Comparison of ENCODE assay signal across 8 cellular contexts in genomic region chr17:47276868-47277267, GRCh38. TPM values are rescaled to one million over a fixed set of nuclear protein-coding genes. Genes with fewer than 3 reads are reported as not detected.
DNase-seq lines count a peak whose midpoint lies in the region; TF ChIP-seq lines count a peak whose summit lies in the region.

No MANE protein-coding gene starts in this region.

- no peak overlapping the region for H3K9ac ChIP-seq in adipocyte (ENCODE audit: low read length)

- no peak for TF ChIP-seq CTCF in HFF-Myc (IDR thresholded peaks at IDR 0.05; ENCODE audit: low read depth, low read length, missing control alignments)
- TF ChIP-seq CTCF in glutamatergic neuron (IDR thresholded peaks at IDR 0.05; ENCODE audit: partially characterized antibody, unreplicated experiment): no peak

- H3K36me3 Mint-ChIP-seq in T-helper 2 cell treated with Interferon-gamma antibody and Interleukin-4, amounts not matched to agents 5 μg/mL and 100 μg/mL, for 36 hours (ENCODE audit: low read depth): no peaks in the 10 kb centered on the region
- H3K36me3 Mint-ChIP-seq in glutamatergic neuron (ENCODE audit: unreplicated experiment): no peaks in the 10 kb centered on the region

- H3K4me3 ChIP-seq in HFF-Myc (replicated peaks; ENCODE audit: low read depth, low read length) (no peak overlapping the region), adipocyte (ENCODE audit: low read length) (no peak overlapping the region)

- H3K9me3 Mint-ChIP-seq in T-helper 2 cell treated with Interferon-gamma antibody and Interleukin-4, amounts not matched to agents 5 μg/mL and 100 μg/mL, for 36 hours: no peaks in the 10 kb centered on the region
- no peaks in the 10 kb centered on the region for H3K9me3 Mint-ChIP-seq in glutamatergic neuron (ENCODE audit: unreplicated experiment)

- H3K27me3 Mint-ChIP-seq in T-helper 2 cell treated with Interferon-gamma antibody and Interleukin-4, amounts not matched to agents 5 μg/mL and 100 μg/mL, for 36 hours (ENCODE audit: low read depth): peaks cover 9% of the 10 kb centered on the region
- H3K27me3 Mint-ChIP-seq in glutamatergic neuron (ENCODE audit: unreplicated experiment): no peaks in the 10 kb centered on the region

- H3K27ac Mint-ChIP-seq in T-helper 2 cell treated with Interferon-gamma antibody and Interleukin-4, amounts not matched to agents 5 μg/mL and 100 μg/mL, for 36 hours: no peak overlapping the region
- no peak overlapping the region for H3K27ac Mint-ChIP-seq in glutamatergic neuron (ENCODE audit: unreplicated experiment)

- no peaks in the 10 kb centered on the region for H3K36me3 ChIP-seq in adipocyte (ENCODE audit: control insufficient read depth, insufficient read depth, low read length, severe bottlenecking)

- H3K4me1 Mint-ChIP-seq in T-helper 2 cell treated with Interferon-gamma antibody and Interleukin-4, amounts not matched to agents 5 μg/mL and 100 μg/mL, for 36 hours (ENCODE audit: low read depth): peaks cover 5% of the 10 kb centered on the region
- H3K4me1 Mint-ChIP-seq in glutamatergic neuron (ENCODE audit: low read depth, unreplicated experiment): peaks cover 15% of the 10 kb centered on the region

- peaks cover 55% of the 10 kb centered on the region for H3K4me1 ChIP-seq in adipocyte (ENCODE audit: control insufficient read depth, insufficient read depth, low read length)

- DNase-seq in HFF-Myc (ENCODE audit: extremely low read depth, low read depth) (peak; percentile 56), adipocyte (ENCODE audit: low read depth) (peak; percentile 87), iPS DF 19.7 (ENCODE audit: low read depth, low spot score) (peak; percentile 56), stromal cell of bone marrow (ENCODE audit: low read depth) (peak; percentile 94), activated gamma-delta T cell (lab: John Stamatoyannopoulos, UW) (no peak), GDM1 (lab: John Stamatoyannopoulos, UW) (no peak), glutamatergic neuron (no peak)
- no peak for DNase-seq in T-helper 2 cell treated with Interferon-gamma antibody and Interleukin-4, amounts not matched to agents 5 μg/mL and 100 μg/mL, for 36 hours (ENCODE audit: low spot score)

- no peaks in the 10 kb centered on the region for H3K27me3 ChIP-seq in adipocyte (replicated peaks; ENCODE audit: control insufficient read depth, insufficient read depth, low read length)

- no peak overlapping the region for H3K4me3 Mint-ChIP-seq in T-helper 2 cell treated with Interferon-gamma antibody and Interleukin-4, amounts not matched to agents 5 μg/mL and 100 μg/mL, for 36 hours
- no peak overlapping the region for H3K4me3 Mint-ChIP-seq in glutamatergic neuron (ENCODE audit: unreplicated experiment)

- no peaks in the 10 kb centered on the region for H3K9me3 ChIP-seq in adipocyte (ENCODE audit: control insufficient read depth, low read length)

RNA-seq across cellular contexts. Expression of gene ITGB3, which starts 23.2 kb away (rescaled TPM):
- not detected for total RNA-seq in glutamatergic neuron (ENCODE audit: unreplicated experiment)

RNA-seq across cellular contexts. Expression of gene EFCAB13, which starts 46.9 kb away (rescaled TPM):
- 3.3 TPM for total RNA-seq in glutamatergic neuron (ENCODE audit: unreplicated experiment)

Comparison
In these comparisons a context has a peak if more than half of its experiments do, and no peak if none do; other contexts are left out.
1. DNase-seq: peak in HFF-Myc (single experiment), adipocyte (single experiment), iPS DF 19.7 (single experiment) and stromal cell of bone marrow (single experiment); none in activated gamma-delta T cell (single experiment), T-helper 2 cell treated with Interferon-gamma antibody and Interleukin-4, amounts not matched to agents 5 μg/mL and 100 μg/mL, for 36 hours (single experiment), GDM1 (single experiment) and glutamatergic neuron (single experiment).